Comparison of ENCODE assay signal across 16 cellular contexts in genomic region chr14:104770072-104770579, GRCh38. TPM values are rescaled to one million over a fixed set of nuclear protein-coding genes. Genes with fewer than 3 reads are reported as not detected.
DNase-seq lines count a peak whose midpoint lies in the region; ATAC-seq, FAIRE-seq and TF ChIP-seq lines count a peak whose summit lies in the region.
"Had no signal": no experiment of that assay in that cellular context is flagged by ENCODE, and none has a peak within 500 bp of the region (broad histone marks: within the 10 kb centered on the region; RNA-seq: fewer than 3 reads in every experiment).

No MANE protein-coding gene starts in this region.

- no peak overlapping the region; a peak in 1 of 4 replicates for H3K9ac ChIP-seq in K562 (ENCODE audit: insufficient read depth in 1 of 2, low read depth in 2 of 2, low read length in 2 of 2)

- peaks cover 37% of the 10 kb centered on the region for H3K36me3 Mint-ChIP-seq in mesothelial cell of epicardium

- no peak overlapping the region for H3K4me3 ChIP-seq in right cardiac atrium (ENCODE audit: low read length)
- H3K4me3 ChIP-seq in right atrium auricular region: no peak overlapping the region
- no peak overlapping the region for H3K4me3 ChIP-seq in K562
- no peak overlapping the region for H3K4me3 ChIP-seq in uterus

- no peak overlapping the region for H2AFZ ChIP-seq in K562 (ENCODE audit: low read depth, low read length)

- TF ChIP-seq CTCF in right atrium auricular region (IDR thresholded peaks at IDR 0.05) (no peak), K562 (IDR thresholded peaks at IDR 0.05 in 2 of 3, conservative IDR thresholded peaks at IDR 0.05 in 1 of 3; ENCODE audit: insufficient read depth in 2 of 3, low read depth in 1 of 3, low read length in 3 of 3) (no peak), mesothelial cell of epicardium (IDR thresholded peaks at IDR 0.05; ENCODE audit: unreplicated experiment) (no peak), uterus (IDR thresholded peaks at IDR 0.05) (no peak)

- 81% methylated on average over 24 of the region's 24 CpGs for WGBS in right cardiac atrium
- WGBS in K562 (ENCODE audit: insufficient coverage, low coverage, missing lambda C conversion rate): 84% methylated on average over 15 of the region's 24 CpGs

- no TSS peak for BruUV-seq in K562 (replicated peaks; lab: Mats Ljungman, UMichigan)

- ATAC-seq in right cardiac atrium (no peak), K562 (no peak), GM18505 (IDR thresholded peaks at IDR 0.05; ENCODE audit: unreplicated experiment) (no peak)

- no peaks in the 10 kb centered on the region for H4K20me1 ChIP-seq in K562 (replicated peaks; ENCODE audit: control insufficient read depth, insufficient read depth, low read length)

- H3K27me3 Mint-ChIP-seq in mesothelial cell of epicardium (ENCODE audit: low read depth): no peaks in the 10 kb centered on the region

- CTCF ChIA-PET in K562 (lab: Yijun Ruan, JAX; ENCODE audit: low intra/inter-chr PET ratio): interaction anchor here (2.4 kb wide), 1 partner anchor 56 kb away, joined by 13 read pairs; no protein-coding TSS in a partner anchor

- H3K4me3 Mint-ChIP-seq in mesothelial cell of epicardium: no peak overlapping the region
- H3K4me3 Mint-ChIP-seq: HFFc6 had no signal

- TF ChIP-seq RAD21 in K562 (CRISPR knock-in tag; conservative IDR thresholded peaks at IDR 0.05 in 1 of 2, IDR thresholded peaks at IDR 0.05 in 1 of 2): no peak

- peaks cover 2% of the 10 kb centered on the region for H3K4me1 ChIP-seq in right cardiac atrium (ENCODE audit: control insufficient read depth, insufficient read depth, low read length)
- H3K4me1 ChIP-seq in right atrium auricular region: peaks cover 0 to 11% of the 10 kb centered on the region in 2 donors
- H3K4me1 ChIP-seq in K562 (replicated peaks in 1 of 2; ENCODE audit: control insufficient read depth in 2 of 2, insufficient read depth in 2 of 2, low read length in 2 of 2): peaks cover 6 to 34% of the 10 kb centered on the region in 2 experiments; a peak in 4 of 5 replicates
- peaks cover 0 to 8% of the 10 kb centered on the region in 2 donors for H3K4me1 ChIP-seq in uterus

- H3K9me3 ChIP-seq in right cardiac atrium (ENCODE audit: control insufficient read depth, low read length) (no peaks in the 10 kb centered on the region), right atrium auricular region (peaks cover 0 to 7% of the 10 kb centered on the region in 2 donors), K562 (replicated peaks; ENCODE audit: control insufficient read depth, insufficient read depth, low read depth, low read length) (peaks cover 6% of the 10 kb centered on the region; the same call in 1 of the 2 replicates), uterus (no peaks in the 10 kb centered on the region)
- H3K9me3 ChIP-seq: Caco-2 had no signal

- no peak overlapping the region for H3K4me2 ChIP-seq in K562 (ENCODE audit: insufficient read depth, low read length)

- no peak for FAIRE-seq in K562 (lab: Jason Lieb, UNC)

- H3K4me1 Mint-ChIP-seq in mesothelial cell of epicardium: peaks cover 19% of the 10 kb centered on the region

- H3K27ac ChIP-seq in right cardiac atrium (ENCODE audit: low read length) (no peak overlapping the region), right atrium auricular region (no peak overlapping the region), K562 (ENCODE audit: extremely low read depth, low read depth, low read length) (no peak overlapping the region), uterus (peak overlapping the region; percentile 19 to 29)
- H3K27ac ChIP-seq: C4-2B had no signal

- POLR2A ChIA-PET in K562 (lab: Yijun Ruan, JAX): no interaction called here

- TF ChIP-seq EP300 in K562 (IDR thresholded peaks at IDR 0.05; ENCODE audit: low read length): no peak

- no peaks in the 10 kb centered on the region for H3K79me2 ChIP-seq in K562 (ENCODE audit: control insufficient read depth, insufficient read depth, low read length)

- no peaks in the 10 kb centered on the region for H3K9me1 ChIP-seq in K562 (ENCODE audit: control insufficient read depth, insufficient read depth, low read length)

- H3K36me3 ChIP-seq in right atrium auricular region (peaks cover 34% of the 10 kb centered on the region), K562 (ENCODE audit: control insufficient read depth, insufficient read depth, low read length) (peaks cover 50% of the 10 kb centered on the region; the same call in 1 of the 3 replicates), uterus (no peaks in the 10 kb centered on the region)

- H3K27ac Mint-ChIP-seq in mesothelial cell of epicardium: peak overlapping the region; percentile 21
- H3K27ac Mint-ChIP-seq: HFFc6 had no signal

- peaks cover 11% of the 10 kb centered on the region for H3K9me3 Mint-ChIP-seq in mesothelial cell of epicardium
- H3K9me3 Mint-ChIP-seq: HFFc6 had no signal

- TF ChIP-seq POLR2A in K562 (conservative IDR thresholded peaks at IDR 0.05): no peak
- TF ChIP-seq POLR2A in uterus (IDR thresholded peaks at IDR 0.05): no peak
- TF ChIP-seq POLR2A in GM18505 (IDR thresholded peaks at IDR 0.05; ENCODE audit: borderline replicate concordance, extremely low read depth, insufficient read depth, insufficient read length): no peak

- intact Hi-C loops in right cardiac atrium (cut with DNase I): no loop called here
- intact Hi-C loops in K562 (cut with micrococcal nuclease): no loop called here
- intact Hi-C loops in uterus (cut with DNase I; ENCODE audit: low total_unique reads): loop anchor here (5.0 kb wide), 1 partner anchor 57 kb away; no protein-coding TSS in a partner anchor

- DNase-seq in right cardiac atrium: peak in 2 of 3 donors; percentile 50 to 55
- DNase-seq in right atrium auricular region (ENCODE audit: low spot score): no peak
- no peak for DNase-seq in K562 (ENCODE audit: extremely low read depth in 1 of 4, low spot score in 3 of 4)
- no peak for DNase-seq in mesothelial cell of epicardium (ENCODE audit: low spot score in 2 of 2, unreplicated experiment in 2 of 2)
- DNase-seq in uterus: no peak
- DNase-seq in iPS-NIHi11 (ENCODE audit: low spot score): no peak
- DNase-seq in COLO829 (ENCODE audit: low spot score): no peak
- DNase-seq: Caco-2, EL, HFFc6, NCI-H1417, NCI-H187 treated with DMSO at 0.1 percent for 48 hours, NCI-H69, RPMI8226 had no signal

- H3K27me3 ChIP-seq in right cardiac atrium (ENCODE audit: control insufficient read depth, insufficient read depth): no peaks in the 10 kb centered on the region
- H3K27me3 ChIP-seq in right atrium auricular region: no peaks in the 10 kb centered on the region
- no peaks in the 10 kb centered on the region for H3K27me3 ChIP-seq in K562 (ENCODE audit: control insufficient read depth in 2 of 2, insufficient read depth in 2 of 2, low read length in 2 of 2)
- H3K27me3 ChIP-seq in uterus: no peaks in the 10 kb centered on the region

- in situ Hi-C loops in K562 (cut with MboI): no loop called here

RNA-seq across cellular contexts. Expression of gene SIVA1, which starts 17.2 kb away (rescaled TPM):
- total RNA-seq in right cardiac atrium (10 to 100 TPM; 74.6 to 88.5 (median 85.1) TPM), right atrium auricular region (100 to 1,000 TPM; 137 to 238 TPM), K562 (2014; rRNA removed) (186 and 216 TPM in 2 replicates), K562 (2014; rRNA removed; fragmentation: Illumina TruSeq; extraction: Trizol) (4.8 and 6.1 TPM in 2 replicates), K562 (2015; rRNA removed; fragmentation: Illumina TruSeq; extraction: Trizol) (55.9 and 57.8 TPM in 2 replicates), K562 (2021) (111 and 113 TPM in 2 replicates), mesothelial cell of epicardium (68.7 to 70.9 TPM (median 70.9 TPM) in 3 replicates), uterus (100 to 1,000 TPM in 3 of 4 donors, 10 to 100 TPM in 1; 79.4 to 366 (median 239) TPM)
- polyA plus RNA-seq in right cardiac atrium (201 TPM), K562 (2011; rRNA removed) (54.2 and 66.2 TPM in 2 replicates), K562 (2014; fragmentation: Illumina TruSeq; extraction: Trizol) (7.8 and 43.9 TPM in 2 replicates), K562 (2014; fragmentation: Nextera tagmentation; extraction: Ambion mirVana) (10 to 100 TPM in 1 of 2 experiments, 1 to 10 TPM in 1; 4.2 to 20.6 TPM), K562 (2014; rRNA removed) (138 and 148 TPM in 2 replicates)
- 12.2 and 40.0 TPM in 2 replicates for total RNA-seq in K562 (2011; cell fraction: chromatin; rRNA removed; ENCODE audit: low replicate concordance)
- 43.4 and 62.2 TPM in 2 replicates for total RNA-seq in K562 (2011; cell fraction: nucleolus; rRNA removed)
- total RNA-seq in K562 (2011; cell fraction: nucleoplasm; rRNA removed): 31.2 and 34.7 TPM in 2 replicates
- 115 and 354 TPM in 2 replicates for polyA plus RNA-seq in K562 (2011; cell fraction: cytosol; rRNA removed)
- polyA plus RNA-seq in K562 (2011; cell fraction: nucleus; rRNA removed): 75.6 and 121 TPM in 2 replicates
- polyA plus RNA-seq in K562 (2012): 69.5 and 80.9 TPM in 2 replicates
- 6.6 and 10.6 TPM in 2 replicates for polyA minus RNA-seq in K562 (2011; rRNA and poly(A)+ RNA removed)
- polyA minus RNA-seq in K562 (2011; cell fraction: cytosol; rRNA and poly(A)+ RNA removed): 31.0 and 34.2 TPM in 2 replicates
- 16.2 and 20.1 TPM in 2 replicates for polyA minus RNA-seq in K562 (2011; cell fraction: nucleus; rRNA and poly(A)+ RNA removed)

RNA-seq across cellular contexts. Expression of gene AKT1, which starts 25.4 kb away (rescaled TPM):
- total RNA-seq in right cardiac atrium: 100 to 1,000 TPM; 120 to 154 (median 126) TPM
- polyA plus RNA-seq in right cardiac atrium: 101 TPM
- total RNA-seq in right atrium auricular region: 10 to 100 TPM; 77.7 to 93.8 TPM
- 90.8 and 209 TPM in 2 replicates for total RNA-seq in K562 (2011; cell fraction: chromatin; rRNA removed; ENCODE audit: low replicate concordance)
- 135 and 136 TPM in 2 replicates for total RNA-seq in K562 (2011; cell fraction: nucleolus; rRNA removed)
- 81.8 and 88.4 TPM in 2 replicates for total RNA-seq in K562 (2011; cell fraction: nucleoplasm; rRNA removed)
- total RNA-seq in K562 (2014; rRNA removed): 80.1 and 91.2 TPM in 2 replicates
- 25.9 and 37.5 TPM in 2 replicates for total RNA-seq in K562 (2014; rRNA removed; fragmentation: Illumina TruSeq; extraction: Trizol)
- total RNA-seq in K562 (2015; rRNA removed; fragmentation: Illumina TruSeq; extraction: Trizol): 74.5 and 75.1 TPM in 2 replicates
- 117 and 132 TPM in 2 replicates for total RNA-seq in K562 (2021)
- polyA plus RNA-seq in K562 (2011; rRNA removed): 71.8 and 79.3 TPM in 2 replicates
- polyA plus RNA-seq in K562 (2011; cell fraction: cytosol; rRNA removed): 96.5 and 143 TPM in 2 replicates
- 217 and 312 TPM in 2 replicates for polyA plus RNA-seq in K562 (2011; cell fraction: nucleus; rRNA removed)
- polyA plus RNA-seq in K562 (2012): 86.9 and 120 TPM in 2 replicates
- polyA plus RNA-seq in K562 (2014; fragmentation: Illumina TruSeq; extraction: Trizol): 82.0 and 89.7 TPM in 2 replicates
- 1 to 10 TPM in 1 of 2 experiments, under 1 TPM in 1; 0.49 to 1.3 TPM for polyA plus RNA-seq in K562 (2014; fragmentation: Nextera tagmentation; extraction: Ambion mirVana)
- polyA plus RNA-seq in K562 (2014; rRNA removed): 106 TPM in 2 replicates
- 41.9 and 67.3 TPM in 2 replicates for polyA minus RNA-seq in K562 (2011; rRNA and poly(A)+ RNA removed)
- 64.3 and 80.4 TPM in 2 replicates for polyA minus RNA-seq in K562 (2011; cell fraction: cytosol; rRNA and poly(A)+ RNA removed)
- polyA minus RNA-seq in K562 (2011; cell fraction: nucleus; rRNA and poly(A)+ RNA removed): 29.8 and 38.1 TPM in 2 replicates
- 116 to 122 TPM (median 117 TPM) in 3 replicates for total RNA-seq in mesothelial cell of epicardium
- total RNA-seq in uterus: 100 to 1,000 TPM in 2 of 4 donors, 10 to 100 TPM in 2; 42.9 to 121 (median 101) TPM

RNA-seq across cellular contexts. Expression of gene ZBTB42, which starts 30.8 kb away (rescaled TPM):
- total RNA-seq in right cardiac atrium (1 to 10 TPM; 6.0 to 7.7 (median 6.6) TPM), right atrium auricular region (1 to 10 TPM; 8.5 to 9.0 TPM), K562 (2014; rRNA removed) (5.5 and 7.2 TPM in 2 replicates), K562 (2014; rRNA removed; fragmentation: Illumina TruSeq; extraction: Trizol) (1.4 and 1.5 TPM in 2 replicates), K562 (2015; rRNA removed; fragmentation: Illumina TruSeq; extraction: Trizol) (5.1 TPM in 2 replicates), K562 (2021) (7.4 and 8.5 TPM in 2 replicates), mesothelial cell of epicardium (5.8 to 6.7 TPM (median 6.2 TPM) in 3 replicates), uterus (1 to 10 TPM in 3 of 4 donors, under 1 TPM in 1; under 0.01 to 8.4 (median 3.9) TPM)
- polyA plus RNA-seq in right cardiac atrium (5.3 TPM), K562 (2011; rRNA removed) (2.2 and 2.4 TPM in 2 replicates), K562 (2014; fragmentation: Illumina TruSeq; extraction: Trizol) (2.4 and 4.5 TPM in 2 replicates), K562 (2014; fragmentation: Nextera tagmentation; extraction: Ambion mirVana) (under 1 TPM; 0.03 to 0.08 TPM), K562 (2014; rRNA removed) (2.9 and 3.7 TPM in 2 replicates)
- total RNA-seq in K562 (2011; cell fraction: chromatin; rRNA removed; ENCODE audit: low replicate concordance): 3.2 and 14.3 TPM in 2 replicates
- total RNA-seq in K562 (2011; cell fraction: nucleolus; rRNA removed): 17.5 and 19.2 TPM in 2 replicates
- total RNA-seq in K562 (2011; cell fraction: nucleoplasm; rRNA removed): 7.6 and 8.4 TPM in 2 replicates
- polyA plus RNA-seq in K562 (2011; cell fraction: cytosol; rRNA removed): 3.5 and 9.0 TPM in 2 replicates
- polyA plus RNA-seq in K562 (2011; cell fraction: nucleus; rRNA removed): 3.6 and 6.6 TPM in 2 replicates
- 4.5 and 5.8 TPM in 2 replicates for polyA plus RNA-seq in K562 (2012)
- 2.9 and 4.9 TPM in 2 replicates for polyA minus RNA-seq in K562 (2011; rRNA and poly(A)+ RNA removed)
- 6.0 and 8.7 TPM in 2 replicates for polyA minus RNA-seq in K562 (2011; cell fraction: cytosol; rRNA and poly(A)+ RNA removed)
- polyA minus RNA-seq in K562 (2011; cell fraction: nucleus; rRNA and poly(A)+ RNA removed): 12.0 and 13.1 TPM in 2 replicates

RNA-seq across cellular contexts. Expression of gene ADSS1, which starts 46.1 kb away (rescaled TPM):
- total RNA-seq in right cardiac atrium (100 to 1,000 TPM; 156 to 212 (median 188) TPM), right atrium auricular region (100 to 1,000 TPM; 113 to 158 TPM), K562 (2014; rRNA removed) (4.4 and 5.9 TPM in 2 replicates), K562 (2014; rRNA removed; fragmentation: Illumina TruSeq; extraction: Trizol) (2.0 and 2.2 TPM in 2 replicates), K562 (2015; rRNA removed; fragmentation: Illumina TruSeq; extraction: Trizol) (3.5 and 3.6 TPM in 2 replicates), K562 (2021) (4.2 and 4.9 TPM in 2 replicates), mesothelial cell of epicardium (14.1 to 17.1 TPM (median 14.4 TPM) in 3 replicates), uterus (10 to 100 TPM in 1 of 4 donors, 1 to 10 TPM in 1, not detected in 2; 7.0 to 11.7 TPM)
- polyA plus RNA-seq in right cardiac atrium (217 TPM), K562 (2011; rRNA removed) (4.2 and 5.2 TPM in 2 replicates), K562 (2014; fragmentation: Illumina TruSeq; extraction: Trizol) (3.9 and 4.3 TPM in 2 replicates), K562 (2014; fragmentation: Nextera tagmentation; extraction: Ambion mirVana) (under 1 TPM; 0.53 to 0.74 TPM), K562 (2014; rRNA removed) (3.6 and 5.3 TPM in 2 replicates)
- total RNA-seq in K562 (2011; cell fraction: chromatin; rRNA removed; ENCODE audit: low replicate concordance): 17.1 and 35.0 TPM in 2 replicates
- total RNA-seq in K562 (2011; cell fraction: nucleolus; rRNA removed): 12.5 and 17.5 TPM in 2 replicates
- 16.8 and 20.0 TPM in 2 replicates for total RNA-seq in K562 (2011; cell fraction: nucleoplasm; rRNA removed)
- polyA plus RNA-seq in K562 (2011; cell fraction: cytosol; rRNA removed): 2.7 and 4.0 TPM in 2 replicates
- 39.1 and 54.9 TPM in 2 replicates for polyA plus RNA-seq in K562 (2011; cell fraction: nucleus; rRNA removed)
- polyA plus RNA-seq in K562 (2012): 6.0 and 16.4 TPM in 2 replicates
- 2.6 and 2.7 TPM in 2 replicates for polyA minus RNA-seq in K562 (2011; rRNA and poly(A)+ RNA removed)
- polyA minus RNA-seq in K562 (2011; cell fraction: cytosol; rRNA and poly(A)+ RNA removed): 1.3 and 1.6 TPM in 2 replicates
- 6.4 and 9.8 TPM in 2 replicates for polyA minus RNA-seq in K562 (2011; cell fraction: nucleus; rRNA and poly(A)+ RNA removed)

Comparison
In these comparisons a context has a peak if more than half of its experiments do, and no peak if none do; other contexts are left out.
1. DNase-seq: peak in right cardiac atrium (2 of 3); none in right atrium auricular region (single experiment), K562 (0 of 4), mesothelial cell of epicardium (0 of 2), uterus (0 of 2), iPS-NIHi11 (single experiment) and COLO829 (single experiment).
2. H3K27ac ChIP-seq: peak in uterus (2 of 2); none in right cardiac atrium (single experiment), right atrium auricular region (0 of 2) and K562 (single experiment).